In the genomic region with DNA sequence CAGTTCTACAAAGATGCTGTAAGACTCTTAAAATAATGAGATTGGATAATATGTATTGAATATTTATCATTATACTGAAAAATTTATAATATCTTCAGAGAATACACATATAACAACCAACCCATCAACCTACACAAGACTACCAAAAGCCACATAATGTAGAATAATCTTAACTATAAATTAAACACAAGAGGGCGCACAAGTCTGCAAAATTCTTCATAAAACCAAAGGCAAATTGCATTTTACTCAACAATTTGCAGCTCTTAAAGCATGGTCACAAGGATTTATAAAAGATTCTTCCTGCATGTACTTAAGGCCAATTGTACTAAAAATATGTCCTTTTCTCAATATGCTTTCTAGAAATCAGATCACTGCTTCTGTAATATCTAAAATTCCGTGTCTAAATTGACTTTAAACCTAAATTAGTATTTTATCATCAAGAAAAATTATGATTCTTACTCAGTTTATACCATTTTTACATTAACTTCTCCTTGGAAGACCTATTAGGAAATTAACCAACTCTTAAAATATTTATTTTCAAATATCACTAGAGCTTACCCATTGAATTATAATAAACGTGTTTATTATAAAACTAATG, we compare ENCODE assay signal across 1 cellular context.
TF ChIP-seq lines count a peak whose summit lies in the region.

No MANE protein-coding gene starts in this region.

TF ChIP-seq in K562, 482 proteins besides CTCF, POLR2A, EP300 and RAD21 (continued from another document):
- TF ChIP-seq, protein P1, sequence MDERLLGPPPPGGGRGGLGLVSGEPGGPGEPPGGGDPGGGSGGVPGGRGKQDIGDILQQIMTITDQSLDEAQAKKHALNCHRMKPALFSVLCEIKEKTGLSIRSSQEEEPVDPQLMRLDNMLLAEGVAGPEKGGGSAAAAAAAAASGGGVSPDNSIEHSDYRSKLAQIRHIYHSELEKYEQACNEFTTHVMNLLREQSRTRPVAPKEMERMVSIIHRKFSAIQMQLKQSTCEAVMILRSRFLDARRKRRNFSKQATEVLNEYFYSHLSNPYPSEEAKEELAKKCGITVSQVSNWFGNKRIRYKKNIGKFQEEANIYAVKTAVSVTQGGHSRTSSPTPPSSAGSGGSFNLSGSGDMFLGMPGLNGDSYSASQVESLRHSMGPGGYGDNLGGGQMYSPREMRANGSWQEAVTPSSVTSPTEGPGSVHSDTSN (CRISPR knock-in tag; IDR thresholded peaks at IDR 0.05; ENCODE audit: low read depth), result no peak
- TF ChIP-seq, protein P1 (tag; conservative IDR thresholded peaks at IDR 0.05; ENCODE audit: low read depth), result no peak
- peak; percentile 87; the same call in 1 of the 2 replicates for TF ChIP-seq ARID3A (IDR thresholded peaks at IDR 0.05; ENCODE audit: borderline replicate concordance, low read depth, low read length)
TF ChIP-seq in K562: peak in this region for 2.
